In genomic region chr12:1117970-1118563, GRCh38 we compare ENCODE assay signal across 1 cellular context.
TF ChIP-seq lines count a peak whose summit lies in the region.

No MANE protein-coding gene starts in this region.

TF ChIP-seq in HCT116, 20 proteins besides CTCF, POLR2A, EP300 and RAD21 (continued from another document):
- TF ChIP-seq POLR2AphosphoS5 (IDR thresholded peaks at IDR 0.05; ENCODE audit: low read depth, low read length), result no peak
- TF ChIP-seq, protein P1, sequence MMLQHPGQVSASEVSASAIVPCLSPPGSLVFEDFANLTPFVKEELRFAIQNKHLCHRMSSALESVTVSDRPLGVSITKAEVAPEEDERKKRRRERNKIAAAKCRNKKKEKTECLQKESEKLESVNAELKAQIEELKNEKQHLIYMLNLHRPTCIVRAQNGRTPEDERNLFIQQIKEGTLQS (IDR thresholded peaks at IDR 0.05), result no peak
- TF ChIP-seq MAX (IDR thresholded peaks at IDR 0.05), result no peak
- no peak for TF ChIP-seq YY1 (IDR thresholded peaks at IDR 0.05; ENCODE audit: extremely low read depth, insufficient replicate concordance, low read depth, low read length)
